15 cellular contexts compared by ENCODE assay signal in the genomic region with DNA sequence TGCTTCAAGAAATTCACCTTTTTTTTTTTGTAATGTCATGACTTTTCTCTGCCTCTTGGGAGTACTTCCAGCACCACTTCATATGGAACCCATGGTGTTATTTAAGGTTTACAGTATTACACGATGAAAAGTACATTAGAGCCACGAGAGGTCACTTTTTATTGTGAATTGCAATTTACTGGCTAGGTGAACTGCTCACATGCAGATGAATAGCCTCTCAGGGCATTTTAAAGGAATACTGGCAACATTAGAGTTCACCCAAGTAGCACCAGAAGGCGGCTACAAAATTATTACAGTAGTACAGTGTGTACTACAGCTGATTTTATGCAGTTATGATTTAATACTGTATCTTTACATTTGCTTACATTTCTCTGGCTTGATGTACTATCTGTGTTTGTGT.
A peak's percentile ranks its signal among the peaks of the same experiment; 100 is the strongest.
DNase-seq lines count a peak whose midpoint lies in the region; ATAC-seq and TF ChIP-seq lines count a peak whose summit lies in the region.
"Had no signal": no experiment of that assay in that cellular context is flagged by ENCODE, and none has a peak within 500 bp of the region (broad histone marks: within the 10 kb centered on the region; RNA-seq: fewer than 3 reads in every experiment).

No MANE protein-coding gene starts in this region.

- H3K9me3 ChIP-seq in HEK293 (ENCODE audit: control insufficient read depth, insufficient read depth, low read depth, low read length) (no peaks in the 10 kb centered on the region), endodermal cell (ENCODE audit: control insufficient read depth, low read length) (no peaks in the 10 kb centered on the region)
- H3K9me3 ChIP-seq: Caco-2 had no signal

- no peaks in the 10 kb centered on the region for H3K27me3 ChIP-seq in endodermal cell (ENCODE audit: control insufficient read depth, insufficient read depth, low read length, poor library complexity, severe bottlenecking)

- WGBS in endodermal cell (ENCODE audit: insufficient coverage in 1 of 2, insufficient read length in 1 of 2), 2 experiments: 95 to 100% methylated on average over 3 of the region's 3 CpGs

- TF ChIP-seq CTCF in HEK293 (tag by site-specific recombination; IDR thresholded peaks at IDR 0.05) (no peak), LNCaP clone FGC (IDR thresholded peaks at IDR 0.05; ENCODE audit: control insufficient read depth, extremely low read depth, insufficient read depth) (peak; percentile 20; the same call in 1 of the 2 replicates), VCaP (conservative IDR thresholded peaks at IDR 0.05) (peak; percentile 22; the same call in 1 of the 2 replicates), endodermal cell (conservative IDR thresholded peaks at IDR 0.05) (no peak)

- ATAC-seq in GM18520 (IDR thresholded peaks at IDR 0.05; ENCODE audit: unreplicated experiment): no peak
- ATAC-seq: CD8-positive, alpha-beta T cell had no signal

- H3K4me3 Mint-ChIP-seq in endodermal cell: no peak overlapping the region
- H3K4me3 Mint-ChIP-seq: CD4-positive, CD25-positive, alpha-beta regulatory T cell; CD8-positive, alpha-beta T cell had no signal

- CTCF ChIA-PET in HEK293 (lab: Yijun Ruan, JAX): interaction anchor here (0.6 kb wide), 1 partner anchor 13 kb away, joined by 6 read pairs; no protein-coding TSS in a partner anchor

- no peak overlapping the region for H3K4me3 ChIP-seq in HEK293 (ENCODE audit: low read depth, low read length)
- H3K4me3 ChIP-seq in LNCaP clone FGC (ENCODE audit: low read depth, low read length): no peak overlapping the region
- H3K4me3 ChIP-seq in endodermal cell (ENCODE audit: low read length): no peak overlapping the region
- H3K4me3 ChIP-seq: GM23248 had no signal

- no peak overlapping the region for H3K27ac ChIP-seq in HEK293 (ENCODE audit: extremely low read depth, low read depth, low read length)
- no peak overlapping the region for H3K27ac ChIP-seq in VCaP
- no peak overlapping the region for H3K27ac ChIP-seq in endodermal cell (ENCODE audit: low read depth, low read length)
- H3K27ac ChIP-seq: GM23248 had no signal

- DNase-seq in LNCaP clone FGC (ENCODE audit: low read depth) (peak; percentile 80), endodermal cell (no peak), NCI-H2029 treated with DMSO at 0.1 percent for 48 hours (lab: John Stamatoyannopoulos, UW) (no peak)
- DNase-seq: C1 segment of cervical spinal cord; Caco-2; CD4-positive, CD25-positive, alpha-beta regulatory T cell; CD8-positive, alpha-beta T cell; DMS153; DND-41; GM23248; H7; HCEC 1CT had no signal

- POLR2A ChIA-PET in HEK293 (lab: Yijun Ruan, JAX): no interaction called here

- H3K27ac Mint-ChIP-seq in endodermal cell: no peak overlapping the region
- H3K27ac Mint-ChIP-seq: CD4-positive, CD25-positive, alpha-beta regulatory T cell; CD8-positive, alpha-beta T cell had no signal

- no peak overlapping the region for H3K9ac ChIP-seq in endodermal cell (ENCODE audit: extremely low read depth, low read length, poor library complexity, severe bottlenecking)
- H3K9ac ChIP-seq: GM23248 had no signal

- H3K4me1 ChIP-seq in HEK293 (ENCODE audit: control insufficient read depth, insufficient read depth, low read length): no peaks in the 10 kb centered on the region
- H3K4me1 ChIP-seq in endodermal cell (ENCODE audit: control insufficient read depth, insufficient read depth, low read length): no peaks in the 10 kb centered on the region

- H3K36me3 Mint-ChIP-seq in endodermal cell (ENCODE audit: low read depth): no peaks in the 10 kb centered on the region
- H3K36me3 Mint-ChIP-seq: CD4-positive, CD25-positive, alpha-beta regulatory T cell; CD8-positive, alpha-beta T cell had no signal

- no peaks in the 10 kb centered on the region for H3K36me3 ChIP-seq in HEK293 (ENCODE audit: control insufficient read depth in 2 of 2, insufficient read depth in 1 of 2, low read length in 2 of 2)
- no peaks in the 10 kb centered on the region for H3K36me3 ChIP-seq in endodermal cell (ENCODE audit: control insufficient read depth, insufficient read depth, low read length)

- H3K9me3 Mint-ChIP-seq in endodermal cell: peaks cover 3% of the 10 kb centered on the region
- H3K9me3 Mint-ChIP-seq: CD8-positive, alpha-beta T cell had no signal

- peaks cover 2% of the 10 kb centered on the region for H3K4me1 Mint-ChIP-seq in endodermal cell
- H3K4me1 Mint-ChIP-seq: CD4-positive, CD25-positive, alpha-beta regulatory T cell had no signal

- no peaks in the 10 kb centered on the region for H3K27me3 Mint-ChIP-seq in endodermal cell (ENCODE audit: insufficient read depth)

TF ChIP-seq in HEK293, 187 proteins besides CTCF, POLR2A, EP300 and RAD21:
- TF ChIP-seq FEZF1 (tag by site-specific recombination; IDR thresholded peaks at IDR 0.05): peak; percentile 10; the same call in 1 of the 2 replicates
- TF ChIP-seq, protein P1, sequence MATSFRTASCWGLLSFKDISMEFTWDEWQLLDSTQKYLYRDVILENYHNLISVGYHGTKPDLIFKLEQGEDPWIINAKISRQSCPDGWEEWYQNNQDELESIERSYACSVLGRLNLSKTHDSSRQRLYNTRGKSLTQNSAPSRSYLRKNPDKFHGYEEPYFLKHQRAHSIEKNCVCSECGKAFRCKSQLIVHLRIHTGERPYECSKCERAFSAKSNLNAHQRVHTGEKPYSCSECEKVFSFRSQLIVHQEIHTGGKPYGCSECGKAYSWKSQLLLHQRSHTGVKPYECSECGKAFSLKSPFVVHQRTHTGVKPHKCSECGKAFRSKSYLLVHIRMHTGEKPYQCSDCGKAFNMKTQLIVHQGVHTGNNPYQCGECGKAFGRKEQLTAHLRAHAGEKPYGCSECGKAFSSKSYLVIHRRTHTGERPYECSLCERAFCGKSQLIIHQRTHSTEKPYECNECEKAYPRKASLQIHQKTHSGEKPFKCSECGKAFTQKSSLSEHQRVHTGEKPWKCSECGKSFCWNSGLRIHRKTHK (tag by site-specific recombination; IDR thresholded peaks at IDR 0.05): no peak
- TF ChIP-seq PRDM6 (tag by site-specific recombination; IDR thresholded peaks at IDR 0.05): 0 out of 2 replicates have a peak, but pooled peaks have one; percentile 34

Comparison
In these comparisons a context has a peak if more than half of its experiments do, and no peak if none do; other contexts are left out.
1. CTCF ChIP-seq: peak in LNCaP clone FGC (single experiment) and VCaP (single experiment); none in HEK293 (single experiment) and endodermal cell (single experiment).